Comparison of ENCODE assay signal across 9 cellular contexts in genomic region chr7:112084506-112084905, GRCh38.
DNase-seq lines count a peak whose midpoint lies in the region; ATAC-seq and TF ChIP-seq lines count a peak whose summit lies in the region.
"Had no signal": no experiment of that assay in that cellular context is flagged by ENCODE, and none has a peak within 500 bp of the region (broad histone marks: within the 10 kb centered on the region; RNA-seq: fewer than 3 reads in every experiment).

No MANE protein-coding gene starts in this region.

- H3K27me3 ChIP-seq in KMS-11 (ENCODE audit: insufficient read depth, low read depth), result no peaks in the 10 kb centered on the region
- H3K27me3 ChIP-seq in right lobe of liver, result no peaks in the 10 kb centered on the region

- H3K36me3 ChIP-seq in KMS-11 (ENCODE audit: insufficient read depth), result no peaks in the 10 kb centered on the region
- H3K36me3 ChIP-seq in right lobe of liver, result no peaks in the 10 kb centered on the region

- peak overlapping the region; percentile 78 for H3K4me2 ChIP-seq in KMS-11

- 25% methylated on average over 3 of the region's 3 CpGs for WGBS in right lobe of liver (ENCODE audit: insufficient coverage, low coverage, low lambda C conversion rate, missing lambda C conversion rate)

- no peak for TF ChIP-seq CTCF in KMS-11 (conservative IDR thresholded peaks at IDR 0.05; ENCODE audit: low read depth, low read length)
- TF ChIP-seq CTCF in right lobe of liver (IDR thresholded peaks at IDR 0.05), result no peak

- H3K27ac ChIP-seq in KMS-11 (peak overlapping the region; percentile 36), right lobe of liver (peak overlapping the region in 2 of 3 donors; percentile 28 to 38)
- H3K27ac ChIP-seq: SK-N-MC had no signal

- DNase-seq in Daoy (ENCODE audit: low read depth), result peak; percentile 88
- no peak for DNase-seq in right lobe of liver
- DNase-seq in GDM1 (lab: John Stamatoyannopoulos, UW), result no peak
- no peak for DNase-seq in DMS114 treated with DMSO at 0.1 percent for 48 hours (lab: John Stamatoyannopoulos, UW; ENCODE audit: unreplicated experiment)
- no peak for DNase-seq in NCI-H526 treated with DMSO at 0.1 percent for 48 hours (lab: John Stamatoyannopoulos, UW)

- peak overlapping the region; percentile 62 for H2AFZ ChIP-seq in KMS-11 (ENCODE audit: low read depth)

- H3K9ac ChIP-seq in KMS-11, result peak overlapping the region; percentile 17; the same call in 1 of the 2 replicates

- TF ChIP-seq POLR2A in right lobe of liver (IDR thresholded peaks at IDR 0.05), result no peak

- H3K4me3 ChIP-seq in KMS-11 (IDR thresholded peaks at IDR 0.05; ENCODE audit: insufficient read depth, low read depth, low read length) (no peak overlapping the region), right lobe of liver (no peak overlapping the region)
- H3K4me3 ChIP-seq: SK-N-MC had no signal

- H3K4me1 ChIP-seq in KMS-11 (ENCODE audit: low read depth, poor library complexity, severe bottlenecking) (peaks cover 34% of the 10 kb centered on the region), right lobe of liver (peaks cover 0 to 53% (median 23%) of the 10 kb centered on the region in 4 donors)

- H4K20me1 ChIP-seq in KMS-11 (ENCODE audit: insufficient read depth), result no peaks in the 10 kb centered on the region

- no peaks in the 10 kb centered on the region for H3K9me3 ChIP-seq in right lobe of liver

- peak; percentile 52 for ATAC-seq in GM21619 (IDR thresholded peaks at IDR 0.05; ENCODE audit: unreplicated experiment)
- peak in 2 of 4 donors; percentile 2 to 3 for ATAC-seq in right lobe of liver
- ATAC-seq in HG03280 (IDR thresholded peaks at IDR 0.05; ENCODE audit: unreplicated experiment), result no peak

- intact Hi-C loops in right lobe of liver (cut with DNase I), result no loop called here

- H3K79me2 ChIP-seq in KMS-11 (ENCODE audit: insufficient read depth, low read depth), result no peaks in the 10 kb centered on the region
